In the genomic region with DNA sequence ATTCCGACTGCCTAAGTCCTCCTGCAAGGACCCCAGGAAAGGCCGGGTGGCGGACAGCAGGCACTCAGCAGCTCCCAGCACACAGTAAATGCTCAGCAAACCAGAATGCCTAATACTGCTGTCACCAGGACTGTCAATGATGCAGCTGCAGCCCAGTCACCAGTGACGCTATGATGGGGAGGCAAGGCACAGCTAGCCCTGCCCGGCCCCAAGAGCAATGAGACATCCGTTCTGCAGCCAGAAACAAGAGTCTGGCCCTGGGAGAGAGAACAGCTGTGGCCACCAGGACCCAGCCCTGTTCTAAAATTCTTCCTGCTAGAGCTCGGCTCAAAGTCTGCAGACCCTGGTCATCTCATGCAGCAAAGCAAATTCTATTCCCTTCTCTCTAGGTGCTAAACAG, we compare ENCODE assay signal across 1 cellular context.
A peak's percentile ranks its signal among the peaks of the same experiment; 100 is the strongest.
TF ChIP-seq lines count a peak whose summit lies in the region.

No MANE protein-coding gene starts in this region.

TF ChIP-seq in IMR-90, 13 proteins besides CTCF, POLR2A, EP300 and RAD21:
- TF ChIP-seq, protein P1, sequence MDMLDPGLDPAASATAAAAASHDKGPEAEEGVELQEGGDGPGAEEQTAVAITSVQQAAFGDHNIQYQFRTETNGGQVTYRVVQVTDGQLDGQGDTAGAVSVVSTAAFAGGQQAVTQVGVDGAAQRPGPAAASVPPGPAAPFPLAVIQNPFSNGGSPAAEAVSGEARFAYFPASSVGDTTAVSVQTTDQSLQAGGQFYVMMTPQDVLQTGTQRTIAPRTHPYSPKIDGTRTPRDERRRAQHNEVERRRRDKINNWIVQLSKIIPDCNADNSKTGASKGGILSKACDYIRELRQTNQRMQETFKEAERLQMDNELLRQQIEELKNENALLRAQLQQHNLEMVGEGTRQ (IDR thresholded peaks at IDR 0.05; ENCODE audit: low read depth, low read length), result no peak
- TF ChIP-seq MAZ (IDR thresholded peaks at IDR 0.05; ENCODE audit: borderline replicate concordance, low read depth, low read length), result peak; percentile 68; the same call in 1 of the 2 replicates
- TF ChIP-seq SMC3 (IDR thresholded peaks at IDR 0.05; ENCODE audit: low read depth, low read length), result peak; percentile 32
- TF ChIP-seq MXI1 (IDR thresholded peaks at IDR 0.05; ENCODE audit: borderline replicate concordance, low read depth, low read length), result peak; percentile 43; the same call in 1 of the 2 replicates
- TF ChIP-seq FOS (IDR thresholded peaks at IDR 0.05; ENCODE audit: low read depth, low read length), result peak; percentile 84
- TF ChIP-seq NFE2L2 (IDR thresholded peaks at IDR 0.05; ENCODE audit: low read depth, low read length), result 0 out of 2 replicates have a peak, but pooled peaks have one; percentile 32
- peak; percentile 29; the same call in 1 of the 2 replicates for TF ChIP-seq BHLHE40 (IDR thresholded peaks at IDR 0.05; ENCODE audit: low read depth, low read length)
- no peak for TF ChIP-seq CEBPB (IDR thresholded peaks at IDR 0.05; ENCODE audit: low read depth, low read length)
- peak; percentile 69 for TF ChIP-seq RCOR1 (IDR thresholded peaks at IDR 0.05; ENCODE audit: insufficient replicate concordance, low read length)
- TF ChIP-seq CHD1 (IDR thresholded peaks at IDR 0.05; ENCODE audit: low read depth, low read length), result 0 out of 2 replicates have a peak, but pooled peaks have one; percentile 56
